8 cellular contexts compared by ENCODE assay signal in the genomic region with DNA sequence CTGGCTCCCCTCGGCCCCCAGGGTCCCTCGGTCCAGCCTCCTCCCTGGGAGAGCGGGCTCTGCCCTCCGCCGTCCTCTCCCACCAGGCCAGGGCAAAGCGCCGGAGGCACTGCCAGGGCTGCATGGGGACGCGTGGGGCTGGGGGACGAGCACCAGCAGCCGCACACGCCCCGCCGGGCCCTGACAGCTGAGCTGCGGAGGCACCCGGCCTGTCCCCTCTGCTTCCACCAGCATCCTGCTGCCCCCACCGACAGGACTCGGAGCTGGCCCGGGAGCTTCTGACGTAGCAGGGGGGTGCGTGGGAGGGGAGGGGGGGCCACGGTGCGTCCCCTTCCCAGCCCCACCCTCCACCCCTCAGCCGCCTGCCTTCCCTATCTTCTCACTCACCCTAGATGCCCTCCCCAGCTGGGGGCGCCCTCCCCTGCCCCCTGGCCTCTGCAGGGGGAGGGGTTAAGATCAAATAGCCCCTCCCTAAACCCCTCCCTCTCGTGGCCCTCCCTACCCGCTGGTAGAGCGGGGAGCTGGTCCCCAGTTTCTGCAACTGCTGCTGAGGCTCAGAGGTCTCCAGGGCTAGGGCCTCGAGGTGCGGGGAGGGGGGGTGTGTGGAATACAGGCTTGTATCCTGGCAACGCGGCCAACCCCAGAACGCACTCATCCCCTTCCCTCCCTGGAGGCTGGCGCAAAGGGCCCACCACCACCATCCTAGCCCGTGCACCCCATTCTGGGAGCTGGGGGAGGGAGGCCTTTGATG. TPM values are rescaled to one million over a fixed set of nuclear protein-coding genes. Genes with fewer than 3 reads are reported as not detected.
DNase-seq lines count a peak whose midpoint lies in the region; ATAC-seq, FAIRE-seq and TF ChIP-seq lines count a peak whose summit lies in the region.

No MANE protein-coding gene starts in this region.

- POLR2A ChIA-PET in H1 (lab: Charles Lee; ENCODE audit: partially characterized antibody): interaction anchor here (0.9 to 6.5 kb wide), 18 partner anchors 9 to 178 kb away, joined by 3 to 45 read pairs (median 4); no protein-coding TSS in a partner anchor

- H3K4me3 ChIP-seq in RWPE2 (ENCODE audit: severe bottlenecking) (no peak overlapping the region), H1 (ENCODE audit: extremely low read depth in 1 of 4, insufficient read depth in 2 of 4, low read depth in 3 of 4, low read length in 4 of 4) (peak overlapping the region; percentile 13 to 67 (median 37); a peak in 6 of 8 replicates)

- FAIRE-seq in H1 (lab: Jason Lieb, UNC): no peak

- H3K23me2 ChIP-seq in H1 (ENCODE audit: low read depth, low read length): peaks cover 10% of the 10 kb centered on the region; the same call in 1 of the 2 replicates

- DNase-seq in NCI-H1417 (lab: John Stamatoyannopoulos, UW) (peak in 2 of 3 experiments; percentile 68 to 73), NCI-H1417 treated with DMSO at 0.1 percent for 48 hours (lab: John Stamatoyannopoulos, UW) (no peak), RWPE2 (ENCODE audit: low spot score) (peak; percentile 46), H1 (ENCODE audit: low read depth in 1 of 2, low spot score in 2 of 2) (peak in 1 of 2 experiments; percentile 82), NCI-H446 treated with DMSO at 0.1 percent for 48 hours (lab: John Stamatoyannopoulos, UW) (no peak)
- DNase-seq in stimulated activated CD4-positive, alpha-beta T cell treated with anti-CD3 and anti-CD28 coated beads, Interleukin-4, amount 100 ng/mL, for 1 hour: peak; percentile 31

- no peak overlapping the region; a peak in 1 of 7 replicates for H3K9ac ChIP-seq in H1 (replicated peaks in 1 of 4; ENCODE audit: extremely low read depth in 1 of 4, low read depth in 3 of 4, low read length in 3 of 4)

- no peak overlapping the region; the same call in 1 of the 2 replicates for H2AK5ac ChIP-seq in H1 (ENCODE audit: low read depth, low read length)

- H3K27me3 ChIP-seq in RWPE2 (ENCODE audit: insufficient read depth, poor library complexity, severe bottlenecking) (peaks cover 17% of the 10 kb centered on the region), H1 (replicated peaks in 1 of 4; ENCODE audit: control insufficient read depth in 3 of 4, extremely low read depth in 1 of 4, insufficient read depth in 3 of 4, low read length in 3 of 4) (peaks cover 2 to 29% (median 25%) of the 10 kb centered on the region in 4 experiments)

- H3K4ac ChIP-seq in H1 (replicated peaks; ENCODE audit: insufficient read length, low read depth, low read length): no peak overlapping the region

- peaks cover 0 to 3% of the 10 kb centered on the region in 2 experiments; a peak in 1 of 4 replicates for H3K79me2 ChIP-seq in H1 (ENCODE audit: control insufficient read depth in 1 of 2, insufficient read depth in 2 of 2, low read length in 2 of 2)

- H2BK12ac ChIP-seq in H1 (ENCODE audit: low read depth, low read length): 0 out of 2 replicates have a peak overlapping the region, but pooled peaks have one; percentile 27

- no peak overlapping the region for H3K23ac ChIP-seq in H1 (ENCODE audit: insufficient read length)

- no peak overlapping the region for H2BK15ac ChIP-seq in H1 (ENCODE audit: low read length)

- CTCF ChIA-PET in H1 (lab: Charles Lee; ENCODE audit: partially characterized antibody): interaction anchor here (1.0 to 32.0 kb wide), 7 partner anchors 8 to 59 kb away, joined by 3 to 914 read pairs (median 5); a partner anchor contains a TSS

- no peak for TF ChIP-seq POLR2A in H1 (IDR thresholded peaks at IDR 0.05; ENCODE audit: control extremely low read depth in 1 of 2, low read depth in 2 of 2, low read length in 2 of 2)

- H3K14ac ChIP-seq in H1 (ENCODE audit: insufficient read length): no peak overlapping the region

- ATAC-seq in RWPE2 (ENCODE audit: low read depth) (no peak), HG02870 (IDR thresholded peaks at IDR 0.05; ENCODE audit: unreplicated experiment) (no peak), HG03097 (IDR thresholded peaks at IDR 0.05; ENCODE audit: low FRiP score, unreplicated experiment) (no peak)

- TF ChIP-seq RAD21 in H1 (IDR thresholded peaks at IDR 0.05 in 1 of 2, conservative IDR thresholded peaks at IDR 0.05 in 1 of 2; ENCODE audit: low read depth in 2 of 2, low read length in 2 of 2): no peak; a peak in 1 of 4 replicates

- 0 out of 2 replicates have a peak overlapping the region, but pooled peaks have one; percentile 3 for H2BK20ac ChIP-seq in H1 (ENCODE audit: low read length)

- H3K4me1 ChIP-seq in RWPE2 (ENCODE audit: insufficient read depth, poor library complexity, severe bottlenecking) (peaks cover 4% of the 10 kb centered on the region), H1 (replicated peaks in 1 of 4; ENCODE audit: control insufficient read depth in 3 of 4, insufficient read depth in 4 of 4, low read length in 3 of 4) (peaks cover 38 to 68% (median 58%) of the 10 kb centered on the region in 4 experiments)

- H3K36me3 ChIP-seq in RWPE2 (ENCODE audit: low read depth) (no peaks in the 10 kb centered on the region), H1 (ENCODE audit: control insufficient read depth in 2 of 4, insufficient read depth in 4 of 4, low read length in 3 of 4) (no peaks in the 10 kb centered on the region)

- H3K9me3 ChIP-seq in RWPE2 (ENCODE audit: severe bottlenecking) (no peaks in the 10 kb centered on the region), H1 (ENCODE audit: insufficient read depth in 2 of 2, low read depth in 1 of 2, low read length in 1 of 2) (no peaks in the 10 kb centered on the region)

- peak overlapping the region; percentile 64; the same call in 1 of the 2 replicates for H3K18ac ChIP-seq in H1 (ENCODE audit: extremely low read depth, low read length)

- H4K8ac ChIP-seq in H1 (ENCODE audit: extremely low read depth, insufficient read depth, low read length): peak overlapping the region; percentile 37; the same call in 1 of the 2 replicates

- no peak for TF ChIP-seq EP300 in H1 (IDR thresholded peaks at IDR 0.05; ENCODE audit: borderline replicate concordance in 1 of 2, low read depth in 2 of 2, low read length in 2 of 2)

- no peak overlapping the region for H4K5ac ChIP-seq in H1 (ENCODE audit: insufficient read length, low read depth, low read length)

- no peak overlapping the region for H2BK120ac ChIP-seq in H1 (replicated peaks; ENCODE audit: low read depth, low read length)

- peak overlapping the region; percentile 7; the same call in 1 of the 2 replicates for H2BK5ac ChIP-seq in H1 (ENCODE audit: low read depth, low read length)

- no peak for TF ChIP-seq CTCF in RWPE2 (IDR thresholded peaks at IDR 0.05; ENCODE audit: poor library complexity, severe bottlenecking)
- peak; percentile 11 to 44 (median 37) for TF ChIP-seq CTCF in H1 (IDR thresholded peaks at IDR 0.05; ENCODE audit: control extremely low read depth in 1 of 3, insufficient read depth in 1 of 3, low read depth in 1 of 3, low read length in 3 of 3)

- H4K20me1 ChIP-seq in H1 (replicated peaks in 1 of 2; ENCODE audit: control insufficient read depth in 1 of 2, insufficient read depth in 2 of 2, low read length in 2 of 2): peaks cover 2% of the 10 kb centered on the region in 2 experiments

- 0 out of 2 replicates have a peak, but pooled peaks cover 5% of the 10 kb centered on the region for H3K79me1 ChIP-seq in H1 (ENCODE audit: low read depth, low read length)

- 20% methylated on average over 11 of the region's 35 CpGs; no CpG with 5 or more reads in 1 of the 2 experiments for whole genome bisulfite sequencing in H1 (ENCODE audit: extremely low coverage in 1 of 2, insufficient coverage in 1 of 2, insufficient read length in 1 of 2, insufficient replicate concordance in 2 of 2, low coverage in 1 of 2, low lambda C conversion rate in 2 of 2, missing lambda C conversion rate in 1 of 2), 2 experiments

- no peak overlapping the region for H3K56ac ChIP-seq in H1 (replicated peaks; ENCODE audit: insufficient read length, low read depth, low read length)

- no peak overlapping the region for H2AFZ ChIP-seq in H1 (ENCODE audit: low read length)

- H4K91ac ChIP-seq in H1 (replicated peaks; ENCODE audit: insufficient read length, low read length): peak overlapping the region; percentile 58

- H3K27ac ChIP-seq in RWPE2 (ENCODE audit: poor library complexity, severe bottlenecking): no peak overlapping the region
- no peak overlapping the region for H3K27ac ChIP-seq in H1 (ENCODE audit: low read depth, low read length)

- H3K4me2 ChIP-seq in H1 (ENCODE audit: insufficient read depth in 1 of 2, low read depth in 2 of 2, low read length in 2 of 2): peak overlapping the region; percentile 68 to 90

TF ChIP-seq in H1, 55 proteins besides CTCF, POLR2A, EP300 and RAD21 (continues in another document):
- TF ChIP-seq SIX5 (IDR thresholded peaks at IDR 0.05; ENCODE audit: low read depth, low read length): no peak
- no peak for TF ChIP-seq CTBP2 (IDR thresholded peaks at IDR 0.05; ENCODE audit: borderline replicate concordance, insufficient read depth, insufficient read length, low read length)
- peak; percentile 84; the same call in 1 of the 2 replicates for TF ChIP-seq KDM1A (IDR thresholded peaks at IDR 0.05; ENCODE audit: borderline replicate concordance, low read length)
- TF ChIP-seq YY1 (IDR thresholded peaks at IDR 0.05; ENCODE audit: low read depth, low read length): no peak
- TF ChIP-seq SIN3A (conservative IDR thresholded peaks at IDR 0.05 in 1 of 2, IDR thresholded peaks at IDR 0.05 in 1 of 2; ENCODE audit: low read depth in 1 of 2, low read length in 2 of 2): 0 out of 4 replicates have a peak, but pooled peaks of 1 of the 2 experiments have one; percentile 26
- TF ChIP-seq ASH2L (IDR thresholded peaks at IDR 0.05; ENCODE audit: low read length): peak; percentile 42
- peak; percentile 21; the same call in 1 of the 2 replicates for TF ChIP-seq EGR1 (IDR thresholded peaks at IDR 0.05; ENCODE audit: borderline replicate concordance, low read depth, low read length)
- TF ChIP-seq, protein P1, sequence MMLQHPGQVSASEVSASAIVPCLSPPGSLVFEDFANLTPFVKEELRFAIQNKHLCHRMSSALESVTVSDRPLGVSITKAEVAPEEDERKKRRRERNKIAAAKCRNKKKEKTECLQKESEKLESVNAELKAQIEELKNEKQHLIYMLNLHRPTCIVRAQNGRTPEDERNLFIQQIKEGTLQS (IDR thresholded peaks at IDR 0.05; ENCODE audit: insufficient read depth, low read depth, low read length): no peak
- TF ChIP-seq CBX5 (IDR thresholded peaks at IDR 0.05; ENCODE audit: low read depth, low read length): no peak
- TF ChIP-seq RBBP5 (IDR thresholded peaks at IDR 0.05; ENCODE audit: borderline replicate concordance, low read depth, low read length): peak; percentile 8; the same call in 1 of the 2 replicates

RNA-seq across cellular contexts. Expression of a gene that starts 1.1 kb away (rescaled TPM):
- 3.8 and 4.1 TPM in 2 replicates for total RNA-seq in H1 (2021; fragmentation: NEBNext Ultra II Directional; extraction: Animal tissue kit (Norgen Biotek cat#: 25700))
- 2.8 and 4.2 TPM in 2 replicates for polyA plus RNA-seq in H1 (2011; rRNA removed)
- polyA plus RNA-seq in H1 (2011; cell fraction: cytosol; rRNA removed): 2.3 TPM
- 14.3 TPM for polyA plus RNA-seq in H1 (2011; cell fraction: nucleus; rRNA removed)
- polyA plus RNA-seq in H1 (2012, experiment 1 of 2): 5.2 to 6.7 TPM (median 6.1 TPM) in 4 replicates
- 2.0 TPM for polyA plus RNA-seq in H1 (2012, experiment 2 of 2)
- polyA plus RNA-seq in H1 (2013, experiment 1 of 2): 1.7 TPM
- 1.3 TPM for polyA plus RNA-seq in H1 (2013, experiment 2 of 2)
- 2.0 and 3.7 TPM in 2 replicates for polyA minus RNA-seq in H1 (2011; rRNA and poly(A)+ RNA removed)
- 5.5 TPM for polyA minus RNA-seq in H1 (2011; cell fraction: cytosol; rRNA and poly(A)+ RNA removed)
- polyA minus RNA-seq in H1 (2011; cell fraction: nucleus; rRNA and poly(A)+ RNA removed): 9.6 TPM

Comparison
In these comparisons a context has a peak if more than half of its experiments do, and no peak if none do; other contexts are left out.
1. DNase-seq: peak in NCI-H1417 (2 of 3), RWPE2 (single experiment) and stimulated activated CD4-positive, alpha-beta T cell treated with anti-CD3 and anti-CD28 coated beads, Interleukin-4, amount 100 ng/mL, for 1 hour (single experiment); none in NCI-H1417 treated with DMSO at 0.1 percent for 48 hours (single experiment) and NCI-H446 treated with DMSO at 0.1 percent for 48 hours (single experiment).